In genomic region chr14:96265387-96265786, GRCh38 we compare ENCODE assay signal across 20 cellular contexts. TPM values are rescaled to one million over a fixed set of nuclear protein-coding genes. Genes with fewer than 3 reads are reported as not detected.
DNase-seq lines count a peak whose midpoint lies in the region; ATAC-seq and TF ChIP-seq lines count a peak whose summit lies in the region.
"Had no signal": no experiment of that assay in that cellular context is flagged by ENCODE, and none has a peak within 500 bp of the region (broad histone marks: within the 10 kb centered on the region; RNA-seq: fewer than 3 reads in every experiment).

No MANE protein-coding gene starts in this region.

- H3K36me3 Mint-ChIP-seq in osteocyte (ENCODE audit: unreplicated experiment) = no peaks in the 10 kb centered on the region

- no peaks in the 10 kb centered on the region for H3K9me3 Mint-ChIP-seq in osteocyte (ENCODE audit: unreplicated experiment)
- H3K9me3 Mint-ChIP-seq: activated CD4-positive, alpha-beta T cell treated with anti-CD3 and anti-CD28 coated beads, Interleukin-2, amount 10 ng/mL, durations not matched to agents 24 days and 14 days; T-helper 1 cell treated with Interleukin-12 subunit alpha and Interleukin-12 subunit beta and Interleukin-4 antibody, amounts not matched to agents 30 μg/mL and 1 μg/mL, for 36 hours had no signal

- H3K27me3 Mint-ChIP-seq in osteocyte (ENCODE audit: unreplicated experiment) = no peaks in the 10 kb centered on the region

- H3K4me3 Mint-ChIP-seq in osteocyte (ENCODE audit: unreplicated experiment) = no peak overlapping the region
- H3K4me3 Mint-ChIP-seq: activated CD4-positive, alpha-beta T cell treated with anti-CD3 and anti-CD28 coated beads, Interleukin-2, amount 10 ng/mL, durations not matched to agents 24 days and 14 days; T-helper 1 cell treated with Interleukin-12 subunit alpha and Interleukin-12 subunit beta and Interleukin-4 antibody, amounts not matched to agents 30 μg/mL and 1 μg/mL, for 36 hours had no signal

- DNase-seq in DMS79 (lab: John Stamatoyannopoulos, UW) (peak; percentile 36), NCI-H187 treated with DMSO at 0.1 percent for 48 hours (lab: John Stamatoyannopoulos, UW) (peak; percentile 59), NCI-H510A (lab: John Stamatoyannopoulos, UW) (peak; percentile 14), osteocyte (ENCODE audit: extremely low spot score, unreplicated experiment) (no peak), ecto neural progenitor cell (ENCODE audit: low spot score) (no peak)
- no peak for DNase-seq in stimulated activated naive CD4-positive, alpha-beta T cell treated with Interleukin-2 at 50 U/mL for 16 hours (lab: John Stamatoyannopoulos, UW)
- DNase-seq: activated CD4-positive, alpha-beta T cell treated with anti-CD3 and anti-CD28 coated beads, Interleukin-2, amount 10 ng/mL, durations not matched to agents 24 days and 14 days; activated CD8-positive, alpha-beta memory T cell treated with anti-CD3 and anti-CD28 coated beads, Interleukin-2, amount 50 U/mL, for 4 hours; activated effector memory CD4-positive, alpha-beta T cell treated with anti-CD3 and anti-CD28 coated beads, Interleukin-2, amount 50 U/mL, for 16 hours; dermis blood vessel endothelial cell; foreskin melanocyte; kidney; mammary epithelial cell; MM.1S; NCI-H526 treated with DMSO at 0.1 percent for 48 hours; PC-9; right cardiac atrium; testis had no signal

- ATAC-seq in HG02610 (IDR thresholded peaks at IDR 0.05; ENCODE audit: unreplicated experiment) = no peak
- ATAC-seq: right cardiac atrium had no signal

- H3K27ac Mint-ChIP-seq in osteocyte (ENCODE audit: unreplicated experiment) = peak overlapping the region; percentile 40
- H3K27ac Mint-ChIP-seq: activated CD4-positive, alpha-beta T cell treated with anti-CD3 and anti-CD28 coated beads, Interleukin-2, amount 10 ng/mL, durations not matched to agents 24 days and 14 days; T-helper 1 cell treated with Interleukin-12 subunit alpha and Interleukin-12 subunit beta and Interleukin-4 antibody, amounts not matched to agents 30 μg/mL and 1 μg/mL, for 36 hours had no signal

- H3K4me1 Mint-ChIP-seq in osteocyte (ENCODE audit: unreplicated experiment) = peaks cover 33% of the 10 kb centered on the region
- H3K4me1 Mint-ChIP-seq: activated CD4-positive, alpha-beta T cell treated with anti-CD3 and anti-CD28 coated beads, Interleukin-2, amount 10 ng/mL, durations not matched to agents 24 days and 14 days had no signal

- TF ChIP-seq CTCF in osteocyte (IDR thresholded peaks at IDR 0.05) = no peak

RNA-seq across cellular contexts. Expression of gene BDKRB1, which starts 9.4 kb away (rescaled TPM):
- total RNA-seq in osteocyte = not detected in 2 replicates
- total RNA-seq: activated CD4-positive, alpha-beta T cell treated with anti-CD3 and anti-CD28 coated beads, Interleukin-2, amount 10 ng/mL, durations not matched to agents 24 days and 14 days; dermis blood vessel endothelial cell; PC-9; right cardiac atrium had no signal

Comparison
In these comparisons a context has a peak if more than half of its experiments do, and no peak if none do; other contexts are left out.
1. DNase-seq: peak in DMS79 (single experiment), NCI-H187 treated with DMSO at 0.1 percent for 48 hours (single experiment) and NCI-H510A (single experiment); none in osteocyte (single experiment), ecto neural progenitor cell (single experiment) and stimulated activated naive CD4-positive, alpha-beta T cell treated with Interleukin-2 at 50 U/mL for 16 hours (single experiment).